ENCODE assay signal across 1 cellular context in the genomic region with DNA sequence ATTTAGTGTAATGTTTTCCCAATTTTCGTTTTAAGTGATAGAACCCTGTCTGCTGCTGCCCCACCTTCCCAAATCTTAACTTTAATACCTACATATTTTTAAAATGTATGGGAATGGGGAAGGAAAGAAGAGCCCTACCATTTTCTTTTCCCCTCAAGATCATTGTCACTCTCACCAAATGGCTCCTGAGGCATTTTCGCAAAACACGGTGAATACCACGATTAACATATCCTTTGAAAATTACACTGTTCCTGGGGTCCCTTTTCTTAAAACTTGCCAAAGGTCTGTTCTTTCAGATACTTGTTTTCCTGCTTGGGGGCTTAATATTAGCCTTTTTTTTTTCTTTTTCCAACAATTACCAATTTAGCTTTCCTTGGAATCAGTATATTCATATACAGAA.
TF ChIP-seq lines count a peak whose summit lies in the region.

No MANE protein-coding gene starts in this region.

TF ChIP-seq in WTC11, 78 proteins besides CTCF, POLR2A, EP300 and RAD21:
- TF ChIP-seq ZNF121 (CRISPR knock-in tag; IDR thresholded peaks at IDR 0.05), result no peak
- TF ChIP-seq NR3C1 (CRISPR knock-in tag; conservative IDR thresholded peaks at IDR 0.05; ENCODE audit: low read depth), result no peak
- no peak for TF ChIP-seq CREM (CRISPR knock-in tag; IDR thresholded peaks at IDR 0.05)
- TF ChIP-seq RORB (CRISPR knock-in tag; IDR thresholded peaks at IDR 0.05), result no peak
- no peak for TF ChIP-seq ZNF671 (CRISPR knock-in tag; IDR thresholded peaks at IDR 0.05)
- TF ChIP-seq, protein P1, sequence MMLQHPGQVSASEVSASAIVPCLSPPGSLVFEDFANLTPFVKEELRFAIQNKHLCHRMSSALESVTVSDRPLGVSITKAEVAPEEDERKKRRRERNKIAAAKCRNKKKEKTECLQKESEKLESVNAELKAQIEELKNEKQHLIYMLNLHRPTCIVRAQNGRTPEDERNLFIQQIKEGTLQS (CRISPR knock-in tag; conservative IDR thresholded peaks at IDR 0.05), result no peak
- TF ChIP-seq JUN (CRISPR knock-in tag; IDR thresholded peaks at IDR 0.05), result no peak
- no peak for TF ChIP-seq NR1H2 (CRISPR knock-in tag; IDR thresholded peaks at IDR 0.05)
- TF ChIP-seq, protein P2, sequence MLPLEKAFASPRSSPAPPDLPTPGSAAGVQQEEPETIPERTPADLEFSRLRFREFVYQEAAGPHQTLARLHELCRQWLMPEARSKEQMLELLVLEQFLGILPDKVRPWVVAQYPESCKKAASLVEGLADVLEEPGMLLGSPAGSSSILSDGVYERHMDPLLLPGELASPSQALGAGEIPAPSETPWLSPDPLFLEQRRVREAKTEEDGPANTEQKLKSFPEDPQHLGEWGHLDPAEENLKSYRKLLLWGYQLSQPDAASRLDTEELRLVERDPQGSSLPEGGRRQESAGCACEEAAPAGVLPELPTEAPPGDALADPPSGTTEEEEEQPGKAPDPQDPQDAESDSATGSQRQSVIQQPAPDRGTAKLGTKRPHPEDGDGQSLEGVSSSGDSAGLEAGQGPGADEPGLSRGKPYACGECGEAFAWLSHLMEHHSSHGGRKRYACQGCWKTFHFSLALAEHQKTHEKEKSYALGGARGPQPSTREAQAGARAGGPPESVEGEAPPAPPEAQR (CRISPR knock-in tag; IDR thresholded peaks at IDR 0.05), result no peak
- no peak for TF ChIP-seq MXD4 (CRISPR knock-in tag; IDR thresholded peaks at IDR 0.05; ENCODE audit: borderline replicate concordance)
- TF ChIP-seq, protein P3, sequence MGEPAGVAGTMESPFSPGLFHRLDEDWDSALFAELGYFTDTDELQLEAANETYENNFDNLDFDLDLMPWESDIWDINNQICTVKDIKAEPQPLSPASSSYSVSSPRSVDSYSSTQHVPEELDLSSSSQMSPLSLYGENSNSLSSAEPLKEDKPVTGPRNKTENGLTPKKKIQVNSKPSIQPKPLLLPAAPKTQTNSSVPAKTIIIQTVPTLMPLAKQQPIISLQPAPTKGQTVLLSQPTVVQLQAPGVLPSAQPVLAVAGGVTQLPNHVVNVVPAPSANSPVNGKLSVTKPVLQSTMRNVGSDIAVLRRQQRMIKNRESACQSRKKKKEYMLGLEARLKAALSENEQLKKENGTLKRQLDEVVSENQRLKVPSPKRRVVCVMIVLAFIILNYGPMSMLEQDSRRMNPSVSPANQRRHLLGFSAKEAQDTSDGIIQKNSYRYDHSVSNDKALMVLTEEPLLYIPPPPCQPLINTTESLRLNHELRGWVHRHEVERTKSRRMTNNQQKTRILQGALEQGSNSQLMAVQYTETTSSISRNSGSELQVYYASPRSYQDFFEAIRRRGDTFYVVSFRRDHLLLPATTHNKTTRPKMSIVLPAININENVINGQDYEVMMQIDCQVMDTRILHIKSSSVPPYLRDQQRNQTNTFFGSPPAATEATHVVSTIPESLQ (CRISPR knock-in tag; IDR thresholded peaks at IDR 0.05), result no peak
- no peak for TF ChIP-seq FOXK1 (CRISPR knock-in tag; IDR thresholded peaks at IDR 0.05)
- TF ChIP-seq ZNF263 (CRISPR knock-in tag; IDR thresholded peaks at IDR 0.05; ENCODE audit: low read depth), result no peak
- TF ChIP-seq, protein P4, sequence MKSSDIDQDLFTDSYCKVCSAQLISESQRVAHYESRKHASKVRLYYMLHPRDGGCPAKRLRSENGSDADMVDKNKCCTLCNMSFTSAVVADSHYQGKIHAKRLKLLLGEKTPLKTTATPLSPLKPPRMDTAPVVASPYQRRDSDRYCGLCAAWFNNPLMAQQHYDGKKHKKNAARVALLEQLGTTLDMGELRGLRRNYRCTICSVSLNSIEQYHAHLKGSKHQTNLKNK (CRISPR knock-in tag; IDR thresholded peaks at IDR 0.05), result no peak
- TF ChIP-seq GTF2I (CRISPR knock-in tag; conservative IDR thresholded peaks at IDR 0.05), result no peak
- TF ChIP-seq ETV6 (CRISPR knock-in tag; IDR thresholded peaks at IDR 0.05), result no peak
